8 cellular contexts compared by ENCODE assay signal in the genomic region with DNA sequence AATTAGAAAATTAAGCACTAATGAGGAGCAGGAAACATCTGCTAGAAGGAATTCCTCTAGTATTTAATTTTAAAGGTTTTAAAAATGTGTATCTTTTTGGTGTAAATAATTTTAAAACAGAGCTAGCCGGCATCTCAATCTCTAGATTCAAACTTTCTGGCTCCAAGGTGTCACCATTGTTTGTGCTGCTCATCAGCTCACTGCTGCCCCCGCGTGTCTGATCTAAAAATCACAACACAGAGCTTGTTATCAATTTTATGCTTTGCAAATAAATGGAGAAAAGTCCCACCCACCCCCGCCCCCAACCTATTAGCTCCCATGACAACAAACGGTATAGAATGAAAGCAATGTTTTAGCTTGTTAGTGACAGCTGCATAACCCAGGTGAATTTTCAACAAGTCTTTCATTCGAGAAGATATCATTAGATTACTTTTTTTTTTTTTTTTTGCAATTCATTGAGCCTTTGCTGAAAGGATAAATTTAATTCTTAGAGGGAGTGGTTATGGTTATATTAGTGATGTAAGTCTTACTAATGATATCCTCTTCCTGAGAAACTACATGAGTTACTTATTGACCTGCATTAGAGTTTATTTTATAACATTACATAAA. TPM values are rescaled to one million over a fixed set of nuclear protein-coding genes. Genes with fewer than 3 reads are reported as not detected.
A peak's percentile ranks its signal among the peaks of the same experiment; 100 is the strongest.
DNase-seq lines count a peak whose midpoint lies in the region; ATAC-seq and TF ChIP-seq lines count a peak whose summit lies in the region.

No MANE protein-coding gene starts in this region.

- H3K36me3 ChIP-seq in SU-DHL-6 (ENCODE audit: low read length) (no peaks in the 10 kb centered on the region), heart left ventricle (no peaks in the 10 kb centered on the region), tibial nerve (no peaks in the 10 kb centered on the region)

- H3K4me1 ChIP-seq in heart left ventricle (peaks cover 0 to 14% (median 6%) of the 10 kb centered on the region in 12 donors), tibial nerve (peaks cover 0 to 8% (median 6%) of the 10 kb centered on the region in 4 donors)

- H3K27me3 ChIP-seq in SU-DHL-6 (ENCODE audit: low read length) (no peaks in the 10 kb centered on the region), heart left ventricle (no peaks in the 10 kb centered on the region), tibial nerve (no peaks in the 10 kb centered on the region)

- TF ChIP-seq CTCF in GM20000 (IDR thresholded peaks at IDR 0.05; ENCODE audit: extremely low read depth, missing control alignments) (peak; percentile 47), SU-DHL-6 (IDR thresholded peaks at IDR 0.05; ENCODE audit: insufficient read depth, low read length, poor library complexity, severe bottlenecking) (peak; percentile 49), heart left ventricle (IDR thresholded peaks at IDR 0.05) (peak; percentile 66 to 86 (median 79)), tibial nerve (IDR thresholded peaks at IDR 0.05) (peak in 4 of 5 experiments; percentile 56 to 87 (median 80))

- intact Hi-C loops in heart left ventricle (cut with DNase I) = loop anchor here in 9 of 10 donors (2.0 to 10.0 kb wide), 7 partner anchors 68 to 258 kb away; no protein-coding TSS in a partner anchor

- H3K27me3 Mint-ChIP-seq in activated naive CD8-positive, alpha-beta T cell treated with anti-CD3 and anti-CD28 coated beads, Interleukin-2, amount 50 U/mL, for 24 hours = no peaks in the 10 kb centered on the region

- in situ Hi-C loops in ACHN (cut with HindIII; ENCODE audit: low pct_ligation_motif_present, low pct_unique_long_range_greater_than_20kb, low sequenced_read_pairs) = no loop called here

- H3K27ac ChIP-seq in SU-DHL-6 (ENCODE audit: low read depth, low read length) = no peak overlapping the region
- H3K27ac ChIP-seq in heart left ventricle = peak overlapping the region in 9 of 12 donors; percentile 8 to 86 (median 63)
- peak overlapping the region in 3 of 4 donors; percentile 61 to 72 (median 72) for H3K27ac ChIP-seq in tibial nerve

- H3K4me1 Mint-ChIP-seq in activated naive CD8-positive, alpha-beta T cell treated with anti-CD3 and anti-CD28 coated beads, Interleukin-2, amount 50 U/mL, for 24 hours = peaks cover 12% of the 10 kb centered on the region

- no peaks in the 10 kb centered on the region for H3F3A ChIP-seq in SU-DHL-6 (ENCODE audit: insufficient read depth)

- ATAC-seq in activated naive CD8-positive, alpha-beta T cell treated with anti-CD3 and anti-CD28 coated beads, Interleukin-2, amount 50 U/mL, for 24 hours = peak; percentile 58
- peak; percentile 57 to 82 (median 70) for ATAC-seq in heart left ventricle

- H3K9me2 ChIP-seq in SU-DHL-6 (replicated peaks; ENCODE audit: insufficient read depth, low read length) = no peaks in the 10 kb centered on the region

- H3K36me3 Mint-ChIP-seq in activated naive CD8-positive, alpha-beta T cell treated with anti-CD3 and anti-CD28 coated beads, Interleukin-2, amount 50 U/mL, for 24 hours (ENCODE audit: low read depth) = no peaks in the 10 kb centered on the region

- no peaks in the 10 kb centered on the region for H3K79me2 ChIP-seq in SU-DHL-6 (ENCODE audit: insufficient read depth, low read length)

- TF ChIP-seq EP300 in tibial nerve (IDR thresholded peaks at IDR 0.05) = no peak

- H2AFZ ChIP-seq in SU-DHL-6 (ENCODE audit: low read depth, low read length, severe bottlenecking) = peak overlapping the region; percentile 96

- peak overlapping the region; percentile 58 for H3K9ac ChIP-seq in SU-DHL-6 (ENCODE audit: low read length)

- DNase-seq in ACHN (peak; percentile 76), GM20000 (ENCODE audit: low spot score) (peak; percentile 83), NCI-H1105 treated with DMSO at 0.1 percent for 48 hours (lab: John Stamatoyannopoulos, UW) (peak; percentile 91), heart left ventricle (peak; percentile 64 to 78 (median 77)), pons (ENCODE audit: low spot score) (peak; percentile 88), tibial nerve (ENCODE audit: low spot score in 2 of 2) (peak; percentile 83 to 96)
- peak; percentile 89 for DNase-seq in activated naive CD8-positive, alpha-beta T cell treated with anti-CD3 and anti-CD28 coated beads, Interleukin-2, amount 50 U/mL, for 24 hours

- H3K4me3 ChIP-seq in SU-DHL-6 (ENCODE audit: insufficient read depth, low read length, poor library complexity, severe bottlenecking) (peak overlapping the region; percentile 51), heart left ventricle (peak overlapping the region; percentile 12 to 73 (median 56)), tibial nerve (peak overlapping the region; percentile 32 to 58 (median 46))

- TF ChIP-seq POLR2A in heart left ventricle (IDR thresholded peaks at IDR 0.05) = no peak
- TF ChIP-seq POLR2A in tibial nerve (IDR thresholded peaks at IDR 0.05) = no peak

- no peaks in the 10 kb centered on the region for H4K20me1 ChIP-seq in SU-DHL-6 (ENCODE audit: low read depth, low read length)

- no peaks in the 10 kb centered on the region for H3K9me3 ChIP-seq in SU-DHL-6 (ENCODE audit: insufficient read depth, low read length)
- no peaks in the 10 kb centered on the region for H3K9me3 ChIP-seq in heart left ventricle
- H3K9me3 ChIP-seq in tibial nerve = no peaks in the 10 kb centered on the region

- H3K9me3 Mint-ChIP-seq in activated naive CD8-positive, alpha-beta T cell treated with anti-CD3 and anti-CD28 coated beads, Interleukin-2, amount 50 U/mL, for 24 hours = no peaks in the 10 kb centered on the region

- WGBS in heart left ventricle, 4 donors = 3 to 6% (median 6%) methylated on average over 6 of the region's 6 CpGs
- WGBS in tibial nerve, 2 donors = 2 to 4% methylated on average over 6 of the region's 6 CpGs

- peak overlapping the region; percentile 46 for H3K27ac Mint-ChIP-seq in activated naive CD8-positive, alpha-beta T cell treated with anti-CD3 and anti-CD28 coated beads, Interleukin-2, amount 50 U/mL, for 24 hours

- peak overlapping the region; percentile 99 for H3K4me2 ChIP-seq in SU-DHL-6 (ENCODE audit: low read depth, low read length, poor library complexity, severe bottlenecking)

- H3K4me3 Mint-ChIP-seq in activated naive CD8-positive, alpha-beta T cell treated with anti-CD3 and anti-CD28 coated beads, Interleukin-2, amount 50 U/mL, for 24 hours = peak overlapping the region; percentile 81

RNA-seq across cellular contexts. Expression of gene ABHD12B, which starts 11.3 kb away (rescaled TPM):
- total RNA-seq in heart left ventricle (1 to 10 TPM in 1 of 9 donors, not detected in 8; 1.2 TPM), tibial nerve (not detected)
- polyA plus RNA-seq in heart left ventricle = not detected

RNA-seq across cellular contexts. Expression of gene NIN, which starts 29.6 kb away (rescaled TPM):
- total RNA-seq in heart left ventricle (10 to 100 TPM; 17.9 to 48.3 (median 25.8) TPM), tibial nerve (10 to 100 TPM; 24.1 to 35.7 (median 30.7) TPM)
- 10 to 100 TPM; 11.7 to 12.5 TPM for polyA plus RNA-seq in heart left ventricle
